Comparison of ENCODE assay signal across 15 cellular contexts in the genomic region with DNA sequence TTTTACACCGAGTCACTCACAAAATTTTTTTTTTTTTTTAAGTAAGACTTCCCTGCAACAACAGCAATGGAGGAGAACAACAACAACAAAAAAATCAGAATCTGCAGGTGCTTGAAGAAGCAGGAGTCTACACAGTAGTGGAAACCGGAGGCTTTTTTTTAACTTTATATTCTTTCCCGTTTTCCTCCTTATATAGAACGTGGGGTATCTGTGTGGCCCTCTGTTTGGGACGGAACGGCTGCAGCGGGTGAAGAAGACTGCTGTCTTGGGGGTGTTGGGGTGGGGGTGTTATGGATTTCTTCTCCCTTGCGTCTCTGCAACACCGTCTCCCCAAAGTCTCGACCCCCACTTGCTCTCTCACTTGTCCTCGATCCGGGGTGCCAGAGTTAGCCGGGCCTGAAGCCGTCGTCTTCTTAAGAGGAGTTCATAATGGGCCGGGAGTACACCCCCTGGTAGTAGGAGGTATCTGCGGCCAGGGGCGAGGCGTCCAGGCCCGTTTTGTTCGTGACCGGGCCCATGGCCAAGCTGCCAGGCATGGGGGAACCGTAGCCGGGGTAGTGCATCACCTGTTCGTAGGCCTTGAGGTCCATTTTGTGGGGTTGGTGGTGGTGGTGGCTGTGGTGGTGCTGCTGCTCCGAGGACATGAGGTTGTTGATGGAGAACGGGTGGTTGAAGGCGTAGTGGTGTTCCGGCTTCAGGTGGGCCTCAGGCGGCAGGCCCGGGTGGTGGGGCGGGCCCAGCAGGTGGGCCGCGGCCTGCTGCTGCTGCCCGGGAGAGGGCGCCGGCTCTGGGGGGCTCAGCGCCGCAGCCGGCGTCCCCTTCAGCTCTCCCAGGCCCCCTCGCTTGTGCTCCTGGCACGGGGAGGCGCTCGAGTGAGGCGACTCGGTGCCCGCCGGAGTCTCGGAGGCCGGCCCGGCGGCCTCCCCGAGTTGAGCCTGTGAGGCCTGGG. TPM values are rescaled to one million over a fixed set of nuclear protein-coding genes. Genes with fewer than 3 reads are reported as not detected.
A peak's percentile ranks its signal among the peaks of the same experiment; 100 is the strongest.
DNase-seq lines count a peak whose midpoint lies in the region; ATAC-seq and TF ChIP-seq lines count a peak whose summit lies in the region.
"Had no signal": no experiment of that assay in that cellular context is flagged by ENCODE, and none has a peak within 500 bp of the region (broad histone marks: within the 10 kb centered on the region; RNA-seq: fewer than 3 reads in every experiment).

No MANE protein-coding gene starts in this region.

- H3K27ac ChIP-seq in breast epithelium, result no peak overlapping the region
- peak overlapping the region; percentile 97 to 99 (median 98) for H3K27ac ChIP-seq in body of pancreas
- H3K27ac ChIP-seq in mucosa of rectum (ENCODE audit: low read depth in 2 of 2, low read length in 2 of 2), result peak overlapping the region; percentile 9 to 96
- H3K27ac ChIP-seq: ovary had no signal

- H3K4me3 ChIP-seq in breast epithelium, result no peak overlapping the region
- peak overlapping the region; percentile 63 to 83 for H3K4me3 ChIP-seq in body of pancreas
- peak overlapping the region in 1 of 2 donors; percentile 88 for H3K4me3 ChIP-seq in mucosa of rectum (ENCODE audit: low read length in 2 of 2)
- H3K4me3 ChIP-seq: ovary had no signal

- DNase-seq in MCF 10A (ENCODE audit: unreplicated experiment) (no peak), breast epithelium (ENCODE audit: low spot score in 2 of 2) (no peak), body of pancreas (peak; percentile 29 to 54 (median 48)), NCI-H524 (lab: John Stamatoyannopoulos, UW) (no peak)
- DNase-seq: activated T-cell treated with anti-CD3 and anti-CD28 coated beads, Interleukin-2, amount 50 U/mL, for 24 hours; hypothalamus; IMR-90; NCI-H1048; NCI-H446; ovary; stimulated activated CD4-positive, alpha-beta T cell treated with anti-CD3 and anti-CD28 coated beads, Interleukin-15, amount 100 ng/mL, for 24 hours had no signal

- POLR2A ChIA-PET in MCF 10A (lab: Yijun Ruan, JAX), result no interaction called here

- no peaks in the 10 kb centered on the region for H3K36me3 ChIP-seq in breast epithelium
- no peaks in the 10 kb centered on the region for H3K36me3 ChIP-seq in body of pancreas (replicated peaks in 1 of 2; ENCODE audit: insufficient read depth in 1 of 2, low read depth in 2 of 2)
- H3K36me3 ChIP-seq in mucosa of rectum (ENCODE audit: control insufficient read depth in 2 of 2, insufficient read depth in 2 of 2, low read length in 2 of 2), result no peaks in the 10 kb centered on the region
- H3K36me3 ChIP-seq: ovary had no signal

- H3K4me1 ChIP-seq in breast epithelium (peaks cover 0 to 7% of the 10 kb centered on the region in 2 donors), body of pancreas (peaks cover 44% of the 10 kb centered on the region), mucosa of rectum (ENCODE audit: control insufficient read depth in 2 of 2, insufficient read depth in 2 of 2, low read length in 2 of 2) (peaks cover 18 to 34% of the 10 kb centered on the region in 2 donors)

- no peak overlapping the region for H3K27ac Mint-ChIP-seq in MCF 10A (ENCODE audit: low read depth, unreplicated experiment)
- H3K27ac Mint-ChIP-seq: activated T-cell treated with anti-CD3 and anti-CD28 coated beads, Interleukin-2, amount 50 U/mL, for 24 hours had no signal

- no peaks in the 10 kb centered on the region for H3K4me1 Mint-ChIP-seq in MCF 10A (ENCODE audit: insufficient read depth, unreplicated experiment)

- TF ChIP-seq POLR2A in breast epithelium (IDR thresholded peaks at IDR 0.05), result no peak
- no peak for TF ChIP-seq POLR2A in body of pancreas (IDR thresholded peaks at IDR 0.05)

- H3K36me3 Mint-ChIP-seq in MCF 10A (ENCODE audit: insufficient read depth, unreplicated experiment), result no peaks in the 10 kb centered on the region

- WGBS in body of pancreas, 2 donors, result 2% methylated on average over 25 to 51 of the region's 54 CpGs

- H3K4me3 Mint-ChIP-seq in MCF 10A (ENCODE audit: unreplicated experiment), result no peak overlapping the region
- H3K4me3 Mint-ChIP-seq: activated T-cell treated with anti-CD3 and anti-CD28 coated beads, Interleukin-2, amount 50 U/mL, for 24 hours had no signal

- TSS peak; percentile 40 for BruUV-seq in MCF 10A (replicated peaks; lab: Mats Ljungman, UMichigan)

- ATAC-seq in body of pancreas, result no peak
- ATAC-seq in esophagus mucosa, result no peak
- no peak for ATAC-seq in HG03135 (IDR thresholded peaks at IDR 0.05; ENCODE audit: unreplicated experiment)
- no peak for ATAC-seq in HG02678 (IDR thresholded peaks at IDR 0.05; ENCODE audit: unreplicated experiment)

- CTCF ChIA-PET in MCF 10A (lab: Yijun Ruan, JAX), result interaction anchor here (0.7 kb wide), 1 partner anchor 16 kb away, joined by 3 read pairs; no protein-coding TSS in a partner anchor

- no peaks in the 10 kb centered on the region for H3K9me3 ChIP-seq in breast epithelium
- no peaks in the 10 kb centered on the region for H3K9me3 ChIP-seq in body of pancreas
- H3K9me3 ChIP-seq in mucosa of rectum (ENCODE audit: control insufficient read depth in 2 of 2, low read length in 2 of 2), result no peaks in the 10 kb centered on the region
- H3K9me3 ChIP-seq: ovary had no signal

- no peaks in the 10 kb centered on the region for H3K9me3 Mint-ChIP-seq in MCF 10A (ENCODE audit: unreplicated experiment)
- H3K9me3 Mint-ChIP-seq: activated T-cell treated with anti-CD3 and anti-CD28 coated beads, Interleukin-2, amount 50 U/mL, for 24 hours had no signal

- peak overlapping the region in 1 of 2 donors; percentile 96 for H3K9ac ChIP-seq in mucosa of rectum (ENCODE audit: low read depth in 1 of 2, low read length in 2 of 2)

- intact Hi-C loops in MCF 10A (cut with micrococcal nuclease) (no loop called here), breast epithelium (cut with DNase I; ENCODE audit: low total_unique reads) (no loop called here), body of pancreas (cut with DNase I) (loop anchor here (10.0 kb wide), 1 partner anchor 127 kb away; no protein-coding TSS in a partner anchor)

- H3K27me3 ChIP-seq in breast epithelium (peaks cover 0 to 99% of the 10 kb centered on the region in 2 donors), body of pancreas (no peaks in the 10 kb centered on the region), mucosa of rectum (ENCODE audit: control insufficient read depth in 2 of 2, insufficient read depth in 2 of 2, low read length in 2 of 2) (peaks cover 11 to 15% of the 10 kb centered on the region in 2 donors)
- H3K27me3 ChIP-seq: ovary had no signal

- no peak for TF ChIP-seq CTCF in MCF 10A (IDR thresholded peaks at IDR 0.05; ENCODE audit: unreplicated experiment)
- no peak for TF ChIP-seq CTCF in breast epithelium (IDR thresholded peaks at IDR 0.05)
- TF ChIP-seq CTCF in body of pancreas (IDR thresholded peaks at IDR 0.05), result no peak

- H3K27me3 Mint-ChIP-seq in MCF 10A (ENCODE audit: insufficient read depth, unreplicated experiment), result peaks cover 16% of the 10 kb centered on the region

RNA-seq across cellular contexts. Expression of a gene that starts 2.7 kb away (rescaled TPM):
- total RNA-seq in MCF 10A (2022) (1.1 and 1.4 TPM in 2 replicates), breast epithelium (not detected), body of pancreas (10 to 100 TPM; 42.5 to 63.3 TPM), esophagus mucosa (0.16 TPM)
- total RNA-seq: IMR-90 had no signal

Comparison
In these comparisons a context has a peak if more than half of its experiments do, and no peak if none do; other contexts are left out.
1. DNase-seq: peak in body of pancreas (4 of 4); none in MCF 10A (single experiment), breast epithelium (0 of 2) and NCI-H524 (0 of 2).
2. H3K27ac ChIP-seq: peak in body of pancreas (4 of 4) and mucosa of rectum (2 of 2); none in breast epithelium (0 of 2).
3. H3K4me3 ChIP-seq: peak in body of pancreas (2 of 2); none in breast epithelium (0 of 3).
4. RNA of a gene that starts 2.7 kb away (total RNA-seq): 42.5 to 63.3 TPM in body of pancreas; 1.1 to 1.4 TPM in MCF 10A, 0.16 TPM in esophagus mucosa (single experiment) and not detected in breast epithelium; every median in the first group is over 10 times any median in the second.